13 cellular contexts compared by ENCODE assay signal in the genomic region with DNA sequence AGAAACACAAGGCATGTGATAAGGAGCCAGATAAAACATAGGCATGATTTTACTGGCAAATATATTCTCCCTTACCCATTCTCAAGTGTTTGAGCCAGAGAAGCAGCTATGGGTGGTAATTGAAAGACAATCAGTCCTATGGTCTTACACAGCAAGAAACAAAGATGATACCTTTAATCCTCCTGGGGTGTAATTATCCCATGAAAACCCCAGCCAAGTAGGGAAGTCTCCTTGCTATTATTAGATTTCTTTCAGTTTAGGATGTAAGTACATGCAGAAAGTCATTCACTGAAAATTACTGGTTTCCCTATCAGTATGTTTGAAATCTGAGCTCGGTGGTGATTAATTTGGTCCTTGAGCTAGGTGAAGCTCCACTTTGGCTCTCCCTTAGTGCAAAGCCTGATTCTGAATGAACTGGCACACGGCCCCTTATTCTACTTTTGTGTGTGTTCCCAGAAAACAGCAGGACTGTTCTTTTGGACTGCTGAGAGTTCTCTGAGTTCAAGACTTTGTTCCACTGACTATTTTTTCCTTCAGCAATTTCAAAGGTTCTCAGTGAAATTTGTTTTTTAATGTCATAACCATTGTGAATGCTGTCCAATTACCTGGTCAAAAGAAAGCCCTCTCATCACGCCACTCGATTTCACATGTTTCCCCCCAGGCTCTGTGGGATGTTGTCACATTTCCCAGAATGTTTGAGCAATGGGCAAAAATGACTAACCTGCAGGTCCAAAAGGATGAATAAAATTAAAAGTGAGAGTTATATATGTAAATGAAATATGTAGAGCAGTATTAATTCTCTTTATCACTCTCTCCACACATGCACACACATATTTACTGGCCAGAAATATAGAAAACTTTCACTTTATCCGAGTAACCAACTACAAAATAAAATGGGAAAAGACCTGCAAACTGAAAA.
DNase-seq lines count a peak whose midpoint lies in the region; TF ChIP-seq lines count a peak whose summit lies in the region.
"Had no signal": no experiment of that assay in that cellular context is flagged by ENCODE, and none has a peak within 500 bp of the region (broad histone marks: within the 10 kb centered on the region; RNA-seq: fewer than 3 reads in every experiment).

No MANE protein-coding gene starts in this region.

- H3K27ac Mint-ChIP-seq in neural progenitor cell: peak overlapping the region; percentile 35

- no peak overlapping the region for H3K9ac ChIP-seq in neural progenitor cell

- H3K4me1 Mint-ChIP-seq in neural progenitor cell: peaks cover 22% of the 10 kb centered on the region

- H3K36me3 ChIP-seq in adrenal gland (replicated peaks in 1 of 2) (no peaks in the 10 kb centered on the region), neural progenitor cell (no peaks in the 10 kb centered on the region), brain microvascular endothelial cell (replicated peaks) (no peaks in the 10 kb centered on the region)
- H3K36me3 ChIP-seq: prostate gland, vagina had no signal

- H3K27me3 ChIP-seq in adrenal gland: no peaks in the 10 kb centered on the region
- H3K27me3 ChIP-seq in neural progenitor cell: peaks cover 92% of the 10 kb centered on the region
- H3K27me3 ChIP-seq in brain microvascular endothelial cell (replicated peaks): no peaks in the 10 kb centered on the region
- H3K27me3 ChIP-seq: vagina had no signal

- H3F3A ChIP-seq in neural progenitor cell (ENCODE audit: low read depth): peaks cover 29% of the 10 kb centered on the region

- in situ Hi-C loops in brain microvascular endothelial cell (cut with HindIII; ENCODE audit: low pct_ligation_motif_present, low sequenced_read_pairs): no loop called here

- H3K36me3 Mint-ChIP-seq in neural progenitor cell: no peaks in the 10 kb centered on the region

- no peaks in the 10 kb centered on the region for H3K9me3 ChIP-seq in adrenal gland (replicated peaks in 1 of 3)
- H3K9me3 ChIP-seq in neural progenitor cell (ENCODE audit: low read depth): no peaks in the 10 kb centered on the region
- H3K9me3 ChIP-seq: prostate gland, vagina had no signal

- H3K4me3 ChIP-seq in adrenal gland (no peak overlapping the region), neural progenitor cell (no peak overlapping the region), brain microvascular endothelial cell (ENCODE audit: low read depth, low read length) (no peak overlapping the region)
- H3K4me3 ChIP-seq: prostate gland, vagina had no signal

- no peaks in the 10 kb centered on the region for H3K27me3 Mint-ChIP-seq in neural progenitor cell (ENCODE audit: insufficient read depth, low read depth)

- H3K4me3 Mint-ChIP-seq in neural progenitor cell: no peak overlapping the region

- peaks cover 12 to 47% of the 10 kb centered on the region in 2 donors for H3K4me1 ChIP-seq in adrenal gland (replicated peaks in 1 of 2)
- peaks cover 23% of the 10 kb centered on the region for H3K4me1 ChIP-seq in neural progenitor cell
- H3K4me1 ChIP-seq: prostate gland had no signal

- H3K9me3 Mint-ChIP-seq in neural progenitor cell: no peaks in the 10 kb centered on the region

- TF ChIP-seq CTCF in adrenal gland (IDR thresholded peaks at IDR 0.05) (no peak), neural progenitor cell (IDR thresholded peaks at IDR 0.05) (no peak), GM20000 (IDR thresholded peaks at IDR 0.05; ENCODE audit: extremely low read depth, missing control alignments) (no peak), brain microvascular endothelial cell (IDR thresholded peaks at IDR 0.05; ENCODE audit: low read depth, low read length, missing control alignments) (no peak)

- no peaks in the 10 kb centered on the region for H3K79me2 ChIP-seq in neural progenitor cell (ENCODE audit: low read depth)

- H2AFZ ChIP-seq in neural progenitor cell (replicated peaks): no peak overlapping the region

- no peak overlapping the region for H3K4me2 ChIP-seq in neural progenitor cell

- H3K27ac ChIP-seq in adrenal gland (peak overlapping the region in 3 of 5 donors; percentile 15 to 61 (median 33)), neural progenitor cell (no peak overlapping the region), brain microvascular endothelial cell (no peak overlapping the region)
- H3K27ac ChIP-seq: prostate gland, vagina had no signal

- intact Hi-C loops in adrenal gland (cut with DNase I): no loop called here

- H4K20me1 ChIP-seq in neural progenitor cell (ENCODE audit: low read depth): peaks cover 13% of the 10 kb centered on the region

- peak; percentile 29 to 80 (median 77) for DNase-seq in NCI-H1417 (lab: John Stamatoyannopoulos, UW)
- no peak for DNase-seq in NCI-H1417 treated with DMSO at 0.1 percent for 48 hours (lab: John Stamatoyannopoulos, UW)
- DNase-seq in NCI-H1436 treated with DMSO at 0.1 percent for 48 hours (lab: John Stamatoyannopoulos, UW): peak; percentile 8
- DNase-seq in adrenal gland: peak; percentile 38 to 75 (median 52)
- peak; percentile 54 for DNase-seq in neural progenitor cell (ENCODE audit: low spot score)
- no peak for DNase-seq in GM20000 (ENCODE audit: low spot score)
- DNase-seq in brain microvascular endothelial cell: no peak
- no peak for DNase-seq in iPS-NIHi7 (ENCODE audit: extremely low spot score)
- DNase-seq: ACHN, foreskin melanocyte, IMR-90 had no signal

- 35 to 52% (median 46%) methylated on average over 5 of the region's 5 CpGs for WGBS in adrenal gland, 4 donors

- TF ChIP-seq POLR2A in adrenal gland (IDR thresholded peaks at IDR 0.05): no peak

Comparison
In these comparisons a context has a peak if more than half of its experiments do, and no peak if none do; other contexts are left out.
1. DNase-seq: peak in NCI-H1417 (3 of 3), NCI-H1436 treated with DMSO at 0.1 percent for 48 hours (single experiment), adrenal gland (7 of 7) and neural progenitor cell (single experiment); none in NCI-H1417 treated with DMSO at 0.1 percent for 48 hours (single experiment), GM20000 (single experiment), brain microvascular endothelial cell (single experiment) and iPS-NIHi7 (single experiment).
2. H3K27ac ChIP-seq: peak in adrenal gland (3 of 5); none in neural progenitor cell (single experiment) and brain microvascular endothelial cell (single experiment).